Comparison of ENCODE assay signal across 1 cellular context in genomic region chr13:42494157-42494556, GRCh38.
TF ChIP-seq lines count a peak whose summit lies in the region.

No MANE protein-coding gene starts in this region.

TF ChIP-seq in SK-N-SH, 30 proteins besides CTCF, POLR2A, EP300 and RAD21 (continued from another document):
- TF ChIP-seq, protein P1, sequence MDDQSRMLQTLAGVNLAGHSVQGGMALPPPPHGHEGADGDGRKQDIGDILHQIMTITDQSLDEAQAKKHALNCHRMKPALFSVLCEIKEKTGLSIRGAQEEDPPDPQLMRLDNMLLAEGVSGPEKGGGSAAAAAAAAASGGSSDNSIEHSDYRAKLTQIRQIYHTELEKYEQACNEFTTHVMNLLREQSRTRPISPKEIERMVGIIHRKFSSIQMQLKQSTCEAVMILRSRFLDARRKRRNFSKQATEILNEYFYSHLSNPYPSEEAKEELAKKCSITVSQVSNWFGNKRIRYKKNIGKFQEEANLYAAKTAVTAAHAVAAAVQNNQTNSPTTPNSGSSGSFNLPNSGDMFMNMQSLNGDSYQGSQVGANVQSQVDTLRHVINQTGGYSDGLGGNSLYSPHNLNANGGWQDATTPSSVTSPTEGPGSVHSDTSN (IDR thresholded peaks at IDR 0.05), result peak; percentile 64
- TF ChIP-seq FOSL2 (IDR thresholded peaks at IDR 0.05; ENCODE audit: borderline replicate concordance, low read depth) (0 out of 2 replicates have a peak, but pooled peaks have one; percentile 5), RFX5 (IDR thresholded peaks at IDR 0.05; ENCODE audit: low read length) (no peak)
